ENCODE assay signal across 16 cellular contexts in the genomic region with DNA sequence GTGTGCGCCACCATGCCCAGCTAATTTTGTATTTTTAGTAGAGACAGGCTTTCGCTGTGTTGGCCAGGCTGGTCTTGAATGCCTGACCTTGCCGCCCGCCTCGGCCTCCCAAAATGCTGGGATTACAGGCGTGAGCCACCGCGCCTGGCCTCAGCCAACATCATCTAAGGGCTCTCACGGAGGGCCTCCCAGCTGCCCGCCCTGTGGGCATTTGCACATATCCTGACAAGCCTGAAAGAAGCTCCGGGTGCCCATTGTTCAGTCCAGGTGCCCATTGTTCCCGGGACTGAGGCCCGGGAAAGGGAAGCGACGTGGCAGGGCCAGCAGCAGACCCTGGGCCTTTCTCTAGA. TPM values are rescaled to one million over a fixed set of nuclear protein-coding genes. Genes with fewer than 3 reads are reported as not detected.
"Had no signal": no experiment of that assay in that cellular context is flagged by ENCODE, and none has a peak within 500 bp of the region (broad histone marks: within the 10 kb centered on the region; RNA-seq: fewer than 3 reads in every experiment).

No MANE protein-coding gene starts in this region.

- H3K27ac ChIP-seq: epithelial cell of prostate, neutrophil, parathyroid adenoma, suprapubic skin, upper lobe of right lung had no signal

- H3K36me3 ChIP-seq: neutrophil, suprapubic skin, upper lobe of right lung had no signal

- H3K9me3 Mint-ChIP-seq: activated naive CD8-positive, alpha-beta T cell treated with anti-CD3 and anti-CD28 coated beads, Interleukin-2, amount 10 ng/mL, durations not matched to agents 7 days and 5 days; brain; central memory CD8-positive, alpha-beta T cell; immature natural killer cell; mesothelial cell of epicardium; naive B cell had no signal

- DNase-seq: foreskin melanocyte had no signal

- H3K79me2 ChIP-seq: parathyroid adenoma had no signal

- H3K4me3 Mint-ChIP-seq: activated naive CD8-positive, alpha-beta T cell treated with anti-CD3 and anti-CD28 coated beads, Interleukin-2, amount 10 ng/mL, durations not matched to agents 7 days and 5 days; brain; central memory CD8-positive, alpha-beta T cell; immature natural killer cell; mesothelial cell of epicardium had no signal

- H3K36me3 Mint-ChIP-seq: activated naive CD8-positive, alpha-beta T cell treated with anti-CD3 and anti-CD28 coated beads, Interleukin-2, amount 10 ng/mL, durations not matched to agents 7 days and 5 days; brain; immature natural killer cell; mesothelial cell of epicardium; naive B cell had no signal

- H3K27me3 Mint-ChIP-seq: activated naive CD8-positive, alpha-beta T cell treated with anti-CD3 and anti-CD28 coated beads, Interleukin-2, amount 10 ng/mL, durations not matched to agents 7 days and 5 days; brain; central memory CD8-positive, alpha-beta T cell; naive B cell had no signal

- H3K27ac Mint-ChIP-seq: activated naive CD8-positive, alpha-beta T cell treated with anti-CD3 and anti-CD28 coated beads, Interleukin-2, amount 10 ng/mL, durations not matched to agents 7 days and 5 days; immature natural killer cell; mesothelial cell of epicardium had no signal

- H3K9me3 ChIP-seq: neutrophil, suprapubic skin, upper lobe of right lung had no signal

- H3K9ac ChIP-seq: parathyroid adenoma had no signal

- H3K27me3 ChIP-seq: neutrophil, suprapubic skin, upper lobe of right lung had no signal

- H3K4me3 ChIP-seq: suprapubic skin, upper lobe of right lung had no signal

RNA-seq across cellular contexts. Expression of gene TMEM82, which starts 1.5 kb away (rescaled TPM):
- total RNA-seq: activated CD8-positive, alpha-beta memory T cell treated with anti-CD3 and anti-CD28 coated beads for 36 hours; activated naive CD8-positive, alpha-beta T cell treated with anti-CD3 and anti-CD28 coated beads, Interleukin-2, amount 10 ng/mL, durations not matched to agents 7 days and 5 days; dermis blood vessel endothelial cell; fibroblast of lung; lower leg skin; mesothelial cell of epicardium; suprapubic skin; upper lobe of right lung had no signal
- polyA plus RNA-seq: fibroblast of lung, immature natural killer cell had no signal

RNA-seq across cellular contexts. Expression of gene SLC25A34, which starts 4.8 kb away (rescaled TPM):
- polyA plus RNA-seq: immature natural killer cell had no signal

RNA-seq across cellular contexts. Expression of gene FBLIM1, which starts 17.8 kb away (rescaled TPM):
- total RNA-seq: activated CD8-positive, alpha-beta memory T cell treated with anti-CD3 and anti-CD28 coated beads for 36 hours had no signal
- polyA plus RNA-seq: immature natural killer cell had no signal
